Comparison of ENCODE assay signal across 19 cellular contexts in genomic region chr20:22901921-22902320, GRCh38.
"Had no signal": no experiment of that assay in that cellular context is flagged by ENCODE, and none has a peak within 500 bp of the region (broad histone marks: within the 10 kb centered on the region; RNA-seq: fewer than 3 reads in every experiment).

No MANE protein-coding gene starts in this region.

- ATAC-seq: effector memory CD8-positive, alpha-beta T cell; foreskin keratinocyte; gastrocnemius medialis; heart right ventricle; left cardiac atrium; left lung; left ventricle myocardium superior; mucosa of descending colon; naive thymus-derived CD8-positive, alpha-beta T cell had no signal

- DNase-seq: colonic mucosa; cortex of kidney; effector CD8-positive, alpha-beta T cell; effector memory CD8-positive, alpha-beta T cell; endodermal cell; foreskin keratinocyte; gastrocnemius medialis; glutamatergic neuron; head of caudate nucleus; heart right ventricle; hippocampal formation; left cardiac atrium; left lung; left ventricle myocardium superior; mammary epithelial cell; mesenchymal stem cell; mucosa of descending colon; naive B cell; naive thymus-derived CD8-positive, alpha-beta T cell had no signal
